In the genomic region with DNA sequence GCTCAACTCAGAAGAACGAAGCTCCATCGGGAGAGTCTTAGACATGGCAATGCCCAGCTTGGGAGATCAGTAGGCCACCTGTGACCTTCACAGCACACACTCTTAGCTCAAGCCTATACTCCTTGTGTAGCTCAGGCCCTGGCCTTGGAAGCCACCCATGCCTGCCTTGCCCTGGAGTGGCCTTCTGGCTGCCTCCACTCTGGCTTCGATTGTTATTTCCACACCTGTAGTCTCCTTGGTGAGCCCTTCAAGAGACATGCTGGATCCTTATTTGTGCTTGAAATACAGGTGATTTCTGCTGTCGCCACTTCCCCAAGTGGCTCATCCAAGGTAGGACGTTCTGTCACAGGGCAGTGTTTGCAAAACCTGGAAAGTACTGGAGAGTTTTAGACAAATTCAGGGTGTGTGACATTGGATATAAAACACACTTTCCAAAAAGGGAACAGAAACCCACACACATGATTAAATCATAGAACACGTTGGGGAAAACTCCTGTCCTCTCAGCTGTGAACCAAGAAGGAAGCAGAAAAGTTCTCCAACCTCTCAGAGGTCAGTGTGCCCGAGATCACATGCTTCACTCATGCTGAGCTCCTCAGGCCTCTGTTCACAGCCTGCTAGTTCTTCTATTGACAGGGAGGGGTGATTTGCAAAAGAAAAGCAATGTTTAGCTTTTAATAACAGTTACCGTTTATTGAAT, we compare ENCODE assay signal across 12 cellular contexts.
DNase-seq lines count a peak whose midpoint lies in the region; ATAC-seq and TF ChIP-seq lines count a peak whose summit lies in the region.
"Had no signal": no experiment of that assay in that cellular context is flagged by ENCODE, and none has a peak within 500 bp of the region (broad histone marks: within the 10 kb centered on the region; RNA-seq: fewer than 3 reads in every experiment).

No MANE protein-coding gene starts in this region.

- intact Hi-C loops in activated B cell treated with CpG ODN at 0.5 μM for 24 hours (cut with micrococcal nuclease) (no loop called here), breast epithelium (cut with DNase I; ENCODE audit: low total_unique reads) (no loop called here)

- H3K4me3 ChIP-seq in breast epithelium, result no peak overlapping the region
- H3K4me3 ChIP-seq: suprapubic skin had no signal

- DNase-seq in CD1c-positive myeloid dendritic cell (ENCODE audit: extremely low spot score) (peak; percentile 78), activated B cell treated with CpG ODN at 0.5 μM for 24 hours (no peak), glomerular visceral epithelial cell (ENCODE audit: extremely low spot score) (no peak), breast epithelium (ENCODE audit: low spot score in 2 of 2) (no peak)
- no peak for DNase-seq in activated T-cell treated with anti-CD3 and anti-CD28 coated beads, Interleukin-2, amount 50 U/mL, for 24 hours
- DNase-seq in stimulated activated CD4-positive, alpha-beta T cell treated with anti-CD3 and anti-CD28 coated beads, Interleukin-2, amount 100 ng/mL, for 24 hours, result no peak
- DNase-seq: Karpas-422, NCI-H345 had no signal

- ATAC-seq in GM19351 (IDR thresholded peaks at IDR 0.05; ENCODE audit: unreplicated experiment), result peak; percentile 60
- ATAC-seq in HG02981 (IDR thresholded peaks at IDR 0.05; ENCODE audit: unreplicated experiment), result peak; percentile 72
- ATAC-seq in activated B cell treated with CpG ODN at 0.5 μM for 24 hours (ENCODE audit: low read depth), result peak; percentile 54

- H3K36me3 ChIP-seq in breast epithelium, result no peaks in the 10 kb centered on the region
- H3K36me3 ChIP-seq: suprapubic skin had no signal

- H3K4me1 Mint-ChIP-seq in activated B cell treated with CpG ODN at 0.5 μM for 24 hours, result peaks cover 8% of the 10 kb centered on the region
- H3K4me1 Mint-ChIP-seq in activated T-cell treated with anti-CD3 and anti-CD28 coated beads, Interleukin-2, amount 50 U/mL, for 24 hours (ENCODE audit: low read depth), result no peaks in the 10 kb centered on the region

- no peaks in the 10 kb centered on the region for H3K27me3 ChIP-seq in breast epithelium
- H3K27me3 ChIP-seq: suprapubic skin had no signal

- CTCF ChIA-PET in activated B cell treated with CpG ODN at 0.5 μM for 24 hours (lab: Charles Lee), result no interaction called here

- H3K4me3 Mint-ChIP-seq in activated B cell treated with CpG ODN at 0.5 μM for 24 hours, result no peak overlapping the region
- H3K4me3 Mint-ChIP-seq in activated T-cell treated with anti-CD3 and anti-CD28 coated beads, Interleukin-2, amount 50 U/mL, for 24 hours, result no peak overlapping the region
- H3K4me3 Mint-ChIP-seq: WTC11 had no signal

- peaks cover 0 to 5% of the 10 kb centered on the region in 2 donors for H3K9me3 ChIP-seq in breast epithelium
- H3K9me3 ChIP-seq: suprapubic skin had no signal

- no peak for TF ChIP-seq POLR2A in breast epithelium (IDR thresholded peaks at IDR 0.05)

- H3K27me3 Mint-ChIP-seq in activated B cell treated with CpG ODN at 0.5 μM for 24 hours, result peaks cover 5% of the 10 kb centered on the region
- H3K27me3 Mint-ChIP-seq in activated T-cell treated with anti-CD3 and anti-CD28 coated beads, Interleukin-2, amount 50 U/mL, for 24 hours, result no peaks in the 10 kb centered on the region

- H3K27ac Mint-ChIP-seq in activated B cell treated with CpG ODN at 0.5 μM for 24 hours, result no peak overlapping the region
- no peak overlapping the region for H3K27ac Mint-ChIP-seq in activated T-cell treated with anti-CD3 and anti-CD28 coated beads, Interleukin-2, amount 50 U/mL, for 24 hours
- H3K27ac Mint-ChIP-seq: WTC11 had no signal

- no peaks in the 10 kb centered on the region for H3K4me1 ChIP-seq in breast epithelium
- H3K4me1 ChIP-seq: suprapubic skin had no signal

- no peaks in the 10 kb centered on the region for H3K36me3 Mint-ChIP-seq in activated B cell treated with CpG ODN at 0.5 μM for 24 hours (ENCODE audit: low read depth)
- no peaks in the 10 kb centered on the region for H3K36me3 Mint-ChIP-seq in activated T-cell treated with anti-CD3 and anti-CD28 coated beads, Interleukin-2, amount 50 U/mL, for 24 hours (ENCODE audit: low read depth)

- POLR2A ChIA-PET in activated B cell treated with CpG ODN at 0.5 μM for 24 hours (lab: Charles Lee), result no interaction called here

- no peak overlapping the region for H3K27ac ChIP-seq in breast epithelium
- H3K27ac ChIP-seq: suprapubic skin had no signal

- no peaks in the 10 kb centered on the region for H3K9me3 Mint-ChIP-seq in activated B cell treated with CpG ODN at 0.5 μM for 24 hours
- no peaks in the 10 kb centered on the region for H3K9me3 Mint-ChIP-seq in activated T-cell treated with anti-CD3 and anti-CD28 coated beads, Interleukin-2, amount 50 U/mL, for 24 hours

- TF ChIP-seq CTCF in activated B cell treated with CpG ODN at 0.5 μM for 24 hours (IDR thresholded peaks at IDR 0.05) (no peak), breast epithelium (IDR thresholded peaks at IDR 0.05) (no peak)
